Comparison of ENCODE assay signal across 15 cellular contexts in the genomic region with DNA sequence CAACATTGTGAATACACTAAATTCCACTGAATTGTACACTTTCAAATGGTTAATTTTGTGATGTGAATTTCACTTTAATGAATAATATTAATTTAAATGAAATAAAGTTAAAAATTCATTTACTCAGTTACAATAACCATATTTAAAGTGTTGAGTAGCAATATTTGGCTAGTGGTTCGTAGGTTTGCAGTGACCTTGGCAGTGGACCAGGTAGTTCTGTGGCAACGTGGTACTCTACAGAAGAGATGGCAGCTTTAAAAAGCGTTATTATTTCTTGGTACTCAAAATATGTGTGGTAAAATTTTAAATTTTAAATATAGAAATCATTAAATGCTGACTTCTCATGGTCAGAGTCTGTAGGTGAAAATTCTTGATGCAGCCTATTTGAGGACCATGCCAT. TPM values are rescaled to one million over a fixed set of nuclear protein-coding genes. Genes with fewer than 3 reads are reported as not detected.
DNase-seq lines count a peak whose midpoint lies in the region; ATAC-seq and TF ChIP-seq lines count a peak whose summit lies in the region.
"Had no signal": no experiment of that assay in that cellular context is flagged by ENCODE, and none has a peak within 500 bp of the region (broad histone marks: within the 10 kb centered on the region; RNA-seq: fewer than 3 reads in every experiment).

No MANE protein-coding gene starts in this region.

- TF ChIP-seq CTCF in GM23338 (conservative IDR thresholded peaks at IDR 0.05; ENCODE audit: low read depth in 2 of 2) (no peak), body of pancreas (IDR thresholded peaks at IDR 0.05) (no peak), left lung (IDR thresholded peaks at IDR 0.05) (no peak), GM13977 (IDR thresholded peaks at IDR 0.05; ENCODE audit: extremely low read depth, insufficient read depth, missing control alignments) (no peak), thyroid gland (IDR thresholded peaks at IDR 0.05) (no peak)

- H2AFZ ChIP-seq in GM23338 = no peak overlapping the region
- H2AFZ ChIP-seq: GM23248 had no signal

- peak overlapping the region in 6 of 11 experiments; percentile 0 to 54 (median 39); a peak in 10 of 22 replicates for H3K4me2 ChIP-seq in BLaER1 treated with 17β-estradiol and CSF1 and Interleukin-3, amounts not matched to agents 10 nM and 100 nM
- no peak overlapping the region for H3K4me2 ChIP-seq in GM23338

- H3F3A ChIP-seq in GM23338 (replicated peaks; ENCODE audit: low read depth) = 0 out of 2 replicates have a peak, but pooled peaks cover 8% of the 10 kb centered on the region

- in situ Hi-C loops in GM13977 (cut with MboI; ENCODE audit: low pct_unique_long_range_greater_than_20kb, low sequenced_read_pairs, unreplicated experiment) = no loop called here

- no peak overlapping the region for H3K4me3 Mint-ChIP-seq in GM23338
- H3K4me3 Mint-ChIP-seq: CD4-positive, alpha-beta memory T cell had no signal

- H3K36me3 ChIP-seq in BLaER1 treated with 17β-estradiol and CSF1 and Interleukin-3, amounts not matched to agents 10 nM and 100 nM = peaks cover 61 to 97% (median 78%) of the 10 kb centered on the region in 11 experiments
- H3K36me3 ChIP-seq in GM23338 (ENCODE audit: insufficient read depth) (peaks cover 5% of the 10 kb centered on the region; the same call in 1 of the 2 replicates), body of pancreas (replicated peaks in 1 of 2; ENCODE audit: insufficient read depth in 1 of 2, low read depth in 2 of 2) (no peaks in the 10 kb centered on the region), left lung (peaks cover 0 to 24% of the 10 kb centered on the region in 2 donors), thyroid gland (no peaks in the 10 kb centered on the region)

- DNase-seq in GM23338 (ENCODE audit: low spot score) (no peak), body of pancreas (peak; percentile 20 to 59 (median 34)), left lung (no peak), GM13977 (ENCODE audit: low spot score) (no peak), erythroblast (lab: John Stamatoyannopoulos, UW) (no peak), thyroid gland (no peak)
- DNase-seq: ACHN; CD4-positive, alpha-beta memory T cell; DMS153; GM23248; H7; IMR-90; KBM-7 had no signal

- TF ChIP-seq POLR2A in body of pancreas (IDR thresholded peaks at IDR 0.05) = no peak
- no peak for TF ChIP-seq POLR2A in erythroblast (IDR thresholded peaks at IDR 0.05; ENCODE audit: low read length)
- TF ChIP-seq POLR2A in thyroid gland (IDR thresholded peaks at IDR 0.05) = no peak

- ATAC-seq in GM23338 (no peak), body of pancreas (no peak), left lung (peak; percentile 33)

- H3K36me3 Mint-ChIP-seq in GM23338 (ENCODE audit: low read depth) = peaks cover 48% of the 10 kb centered on the region

- no peak overlapping the region for H3K9ac ChIP-seq in BLaER1 treated with 17β-estradiol and CSF1 and Interleukin-3, amounts not matched to agents 10 nM and 100 nM
- H3K9ac ChIP-seq: GM23248 had no signal

- no peak overlapping the region for H3K27ac ChIP-seq in BLaER1 treated with 17β-estradiol and CSF1 and Interleukin-3, amounts not matched to agents 10 nM and 100 nM
- H3K27ac ChIP-seq in GM23338 (ENCODE audit: low read depth) = peak overlapping the region; percentile 6
- H3K27ac ChIP-seq in body of pancreas = no peak overlapping the region
- H3K27ac ChIP-seq in left lung = no peak overlapping the region
- H3K27ac ChIP-seq in thyroid gland = no peak overlapping the region
- H3K27ac ChIP-seq: C4-2B, GM23248 had no signal

- H3K79me2 ChIP-seq in GM23338 (replicated peaks; ENCODE audit: insufficient read depth) = peaks cover 80% of the 10 kb centered on the region

- peaks cover 0 to 15% (median 0%) of the 10 kb centered on the region in 11 experiments; a peak in 4 of 22 replicates for H3K9me3 ChIP-seq in BLaER1 treated with 17β-estradiol and CSF1 and Interleukin-3, amounts not matched to agents 10 nM and 100 nM (replicated peaks in 1 of 11)
- H3K9me3 ChIP-seq in body of pancreas = no peaks in the 10 kb centered on the region
- no peaks in the 10 kb centered on the region for H3K9me3 ChIP-seq in left lung
- H3K9me3 ChIP-seq in thyroid gland = no peaks in the 10 kb centered on the region

- H3K4me3 ChIP-seq in BLaER1 treated with 17β-estradiol and CSF1 and Interleukin-3, amounts not matched to agents 10 nM and 100 nM = no peak overlapping the region
- H3K4me3 ChIP-seq in GM23338 (no peak overlapping the region), body of pancreas (no peak overlapping the region), left lung (no peak overlapping the region), thyroid gland (replicated peaks in 1 of 3) (no peak overlapping the region)
- H3K4me3 ChIP-seq: GM23248 had no signal

- peaks cover 30 to 100% (median 77%) of the 10 kb centered on the region in 11 experiments; a peak in 21 of 22 replicates for H4K20me1 ChIP-seq in BLaER1 treated with 17β-estradiol and CSF1 and Interleukin-3, amounts not matched to agents 10 nM and 100 nM
- H4K20me1 ChIP-seq in GM23338 (replicated peaks; ENCODE audit: insufficient read depth) = peaks cover 23% of the 10 kb centered on the region

- no peak overlapping the region for H3K27ac Mint-ChIP-seq in GM23338
- H3K27ac Mint-ChIP-seq: CD4-positive, alpha-beta memory T cell had no signal

- peaks cover 0 to 34% (median 18%) of the 10 kb centered on the region in 10 experiments; a peak in 13 of 20 replicates for H3K4me1 ChIP-seq in BLaER1 treated with 17β-estradiol and CSF1 and Interleukin-3, amounts not matched to agents 10 nM and 100 nM
- H3K4me1 ChIP-seq in GM23338 (ENCODE audit: insufficient read depth) (peaks cover 33% of the 10 kb centered on the region), body of pancreas (no peaks in the 10 kb centered on the region), left lung (peaks cover 0 to 6% of the 10 kb centered on the region in 2 donors), thyroid gland (peaks cover 0 to 5% of the 10 kb centered on the region in 2 donors)

- no peaks in the 10 kb centered on the region for H3K9me2 ChIP-seq in GM23338 (ENCODE audit: insufficient read depth)

- H3K27me3 Mint-ChIP-seq in GM23338 (ENCODE audit: insufficient read depth, low read depth, poor library complexity) = peaks cover 9% of the 10 kb centered on the region
- H3K27me3 Mint-ChIP-seq: CD4-positive, alpha-beta memory T cell had no signal

- peaks cover 34% of the 10 kb centered on the region for H3K4me1 Mint-ChIP-seq in GM23338

- intact Hi-C loops in body of pancreas (cut with DNase I) = no loop called here
- intact Hi-C loops in left lung (cut with DNase I) = no loop called here
- intact Hi-C loops in thyroid gland (cut with DNase I) = no loop called here

- 29 to 36% methylated on average over 3 of the region's 3 CpGs for WGBS in body of pancreas, 2 donors
- 78 to 85% methylated on average over 3 of the region's 3 CpGs for WGBS in thyroid gland, 2 donors

- H3K9me3 Mint-ChIP-seq in GM23338 = no peaks in the 10 kb centered on the region
- H3K9me3 Mint-ChIP-seq: CD4-positive, alpha-beta memory T cell had no signal

- H3K27me3 ChIP-seq in BLaER1 treated with 17β-estradiol and CSF1 and Interleukin-3, amounts not matched to agents 10 nM and 100 nM = no peaks in the 10 kb centered on the region
- H3K27me3 ChIP-seq in GM23338 (ENCODE audit: insufficient read depth) (no peaks in the 10 kb centered on the region), body of pancreas (no peaks in the 10 kb centered on the region), left lung (no peaks in the 10 kb centered on the region), thyroid gland (no peaks in the 10 kb centered on the region)

TF ChIP-seq in GM23338, 12 proteins besides CTCF, POLR2A, EP300 and RAD21:
- TF ChIP-seq ZNF114 (CRISPR knock-in tag; IDR thresholded peaks at IDR 0.05) (no peak), ZNF331 (CRISPR knock-in tag; IDR thresholded peaks at IDR 0.05; ENCODE audit: low read depth) (no peak), EZH2 (IDR thresholded peaks at IDR 0.05; ENCODE audit: low read depth, unreplicated experiment) (no peak), CREB1 (CRISPR knock-in tag; IDR thresholded peaks at IDR 0.05; ENCODE audit: low read depth) (no peak), EZH2phosphoT487 (IDR thresholded peaks at IDR 0.05; ENCODE audit: unreplicated experiment) (no peak), STAT1 (IDR thresholded peaks at IDR 0.05; ENCODE audit: unreplicated experiment) (no peak), POLR2AphosphoS5 (IDR thresholded peaks at IDR 0.05; ENCODE audit: low read depth) (no peak), NANOG (IDR thresholded peaks at IDR 0.05; ENCODE audit: borderline replicate concordance) (no peak), JUNB (IDR thresholded peaks at IDR 0.05; ENCODE audit: unreplicated experiment) (no peak)
TF ChIP-seq in GM23338: peak in this region for 0.

RNA-seq across cellular contexts. Expression of a gene that starts 51.6 kb away (rescaled TPM):
- total RNA-seq in GM23338 (2014; rRNA removed; shearing (Covaris generic)) = 48.1 and 48.9 TPM in 2 replicates
- 37.1 and 39.3 TPM in 2 replicates for polyA plus RNA-seq in GM23338 (2016; fragmentation: Nextera tagmentation; extraction: Ambion mirVana)
- 10 to 100 TPM; 25.1 to 25.7 TPM for total RNA-seq in body of pancreas
- total RNA-seq in left lung = 10 to 100 TPM; 28.2 to 31.5 TPM
- 10 to 100 TPM; 27.9 to 57.5 (median 41.1) TPM for total RNA-seq in thyroid gland

Comparison
In these comparisons a context has a peak if more than half of its experiments do, and no peak if none do; other contexts are left out.
1. DNase-seq: peak in body of pancreas (4 of 4); none in GM23338 (single experiment), left lung (0 of 2), GM13977 (single experiment), erythroblast (0 of 2) and thyroid gland (0 of 2).